8 cellular contexts compared by ENCODE assay signal in genomic region chr21:43646550-43647260, GRCh38. TPM values are rescaled to one million over a fixed set of nuclear protein-coding genes. Genes with fewer than 3 reads are reported as not detected.
DNase-seq lines count a peak whose midpoint lies in the region; ATAC-seq and TF ChIP-seq lines count a peak whose summit lies in the region.

No MANE protein-coding gene starts in this region.

- TF ChIP-seq CTCF in HFFc6 (IDR thresholded peaks at IDR 0.05) (peak; percentile 100), heart right ventricle (IDR thresholded peaks at IDR 0.05) (peak; percentile 96 to 100 (median 99))

- H3K27me3 ChIP-seq in adipocyte (replicated peaks; ENCODE audit: control insufficient read depth, insufficient read depth, low read length) (no peaks in the 10 kb centered on the region), heart right ventricle (no peaks in the 10 kb centered on the region)

- peak overlapping the region; percentile 69 for H3K9ac ChIP-seq in adipocyte (ENCODE audit: low read length)

- no peaks in the 10 kb centered on the region for H3K9me3 Mint-ChIP-seq in HFFc6

- no peak overlapping the region for H3K27ac Mint-ChIP-seq in HFFc6

- H3K4me3 ChIP-seq in adipocyte (ENCODE audit: low read length): peak overlapping the region; percentile 6
- no peak overlapping the region for H3K4me3 ChIP-seq in heart right ventricle

- ATAC-seq in heart right ventricle (peak; percentile 92 to 98 (median 96)), GM18502 (IDR thresholded peaks at IDR 0.05; ENCODE audit: poor library complexity, unreplicated experiment) (no peak)

- no peaks in the 10 kb centered on the region for H3K36me3 Mint-ChIP-seq in HFFc6 (ENCODE audit: low read depth)

- H3K36me3 ChIP-seq in adipocyte (ENCODE audit: control insufficient read depth, insufficient read depth, low read length, severe bottlenecking) (no peaks in the 10 kb centered on the region), heart right ventricle (no peaks in the 10 kb centered on the region)

- H3K4me1 ChIP-seq in adipocyte (ENCODE audit: control insufficient read depth, insufficient read depth, low read length): peaks cover 16% of the 10 kb centered on the region
- H3K4me1 ChIP-seq in heart right ventricle: peaks cover 0 to 25% (median 15%) of the 10 kb centered on the region in 9 donors

- 21% methylated on average over 7 of the region's 7 CpGs for WGBS in heart right ventricle, 2 donors

- DNase-seq in DMS53 (lab: John Stamatoyannopoulos, UW): peak; percentile 90
- DNase-seq in HFFc6: peak; percentile 83
- peak; percentile 93 for DNase-seq in NCI-H1694 (lab: John Stamatoyannopoulos, UW)
- DNase-seq in T follicular helper cell (ENCODE audit: low read depth): peak; percentile 77
- peak; percentile 95 for DNase-seq in adipocyte (ENCODE audit: low read depth)
- peak; percentile 90 to 91 for DNase-seq in heart right ventricle
- DNase-seq in putamen (ENCODE audit: low spot score): peak; percentile 84

- H3K27me3 Mint-ChIP-seq in HFFc6 (ENCODE audit: insufficient read depth): peaks cover 4% of the 10 kb centered on the region

- H3K9me3 ChIP-seq in adipocyte (ENCODE audit: control insufficient read depth, low read length): no peaks in the 10 kb centered on the region
- no peaks in the 10 kb centered on the region for H3K9me3 ChIP-seq in heart right ventricle

- peak overlapping the region in 6 of 10 donors; percentile 46 to 73 (median 70) for H3K27ac ChIP-seq in heart right ventricle

- H3K4me1 Mint-ChIP-seq in HFFc6 (ENCODE audit: low read depth): peaks cover 29% of the 10 kb centered on the region

- H3K4me3 Mint-ChIP-seq in HFFc6: peak overlapping the region; percentile 82; the same call in 1 of the 2 replicates

- intact Hi-C loops in heart right ventricle (cut with DNase I): loop anchor here in 4 of 10 donors (2.0 to 10.0 kb wide), 6 partner anchors 34 to 732 kb away; partner anchors contain the start of gene ERVH48-1 (in 1 of the 4)

RNA-seq across cellular contexts. Expression of gene HSF2BP, which starts 12.6 kb away (rescaled TPM):
- under 1 TPM; 0.33 to 0.90 (median 0.59) TPM for total RNA-seq in HFFc6 (2021; fragmentation: NEBNext Ultra II Directional; extraction: Animal tissue kit (Norgen Biotek cat#: 25700))
- under 1 TPM in 5 of 10 donors, not detected in 5; 0.12 to 0.51 (median 0.18) TPM for total RNA-seq in heart right ventricle
- under 1 TPM in 1 of 2 donors, not detected in 1; 0.16 TPM for polyA plus RNA-seq in heart right ventricle

RNA-seq across cellular contexts. Expression of gene RRP1B, which starts 12.7 kb away (rescaled TPM):
- 10 to 100 TPM; 26.9 to 34.4 (median 27.6) TPM for total RNA-seq in HFFc6 (2021; fragmentation: NEBNext Ultra II Directional; extraction: Animal tissue kit (Norgen Biotek cat#: 25700))
- total RNA-seq in heart right ventricle: 10 to 100 TPM in 2 of 10 donors, 1 to 10 TPM in 8; 7.1 to 11.3 (median 8.6) TPM
- 1 to 10 TPM; 5.0 to 5.9 TPM for polyA plus RNA-seq in heart right ventricle
